19 cellular contexts compared by ENCODE assay signal in genomic region chr1:92031281-92032110, GRCh38. TPM values are rescaled to one million over a fixed set of nuclear protein-coding genes. Genes with fewer than 3 reads are reported as not detected.
DNase-seq lines count a peak whose midpoint lies in the region; FAIRE-seq and TF ChIP-seq lines count a peak whose summit lies in the region.
"Had no signal": no experiment of that assay in that cellular context is flagged by ENCODE, and none has a peak within 500 bp of the region (broad histone marks: within the 10 kb centered on the region; RNA-seq: fewer than 3 reads in every experiment).

No MANE protein-coding gene starts in this region.

- no peaks in the 10 kb centered on the region for H3K27me3 ChIP-seq in astrocyte (ENCODE audit: insufficient read depth, low read length)
- no peaks in the 10 kb centered on the region for H3K27me3 ChIP-seq in hepatocyte
- H3K27me3 ChIP-seq: adrenal gland, Peyer's patch had no signal

- H3K36me3 Mint-ChIP-seq in astrocyte (ENCODE audit: low read depth, unreplicated experiment) = no peaks in the 10 kb centered on the region

- peak overlapping the region; percentile 95 for H3K4me2 ChIP-seq in astrocyte (ENCODE audit: low read length)
- peak overlapping the region; percentile 100 for H3K4me2 ChIP-seq in hepatocyte

- H3K27ac ChIP-seq in astrocyte (ENCODE audit: low read depth, low read length) (no peak overlapping the region), hepatocyte (peak overlapping the region; percentile 63)
- H3K27ac ChIP-seq: adrenal gland, gastrocnemius medialis, Peyer's patch had no signal

- H4K20me1 ChIP-seq in astrocyte (ENCODE audit: insufficient read depth, low read length) = no peaks in the 10 kb centered on the region
- no peaks in the 10 kb centered on the region for H4K20me1 ChIP-seq in hepatocyte (ENCODE audit: insufficient read depth, poor library complexity, severe bottlenecking)

- H3K9ac ChIP-seq in astrocyte (ENCODE audit: low read length) = no peak overlapping the region

- H3K4me1 Mint-ChIP-seq in astrocyte (ENCODE audit: low read depth, unreplicated experiment) = peaks cover 17% of the 10 kb centered on the region

- peak; percentile 29 for FAIRE-seq in astrocyte (lab: Jason Lieb, UNC)
- no peak for FAIRE-seq in D721Med (lab: Jason Lieb, UNC)

- DNase-seq in HT1080 (ENCODE audit: low read depth) (peak; percentile 6), astrocyte (ENCODE audit: low read depth) (no peak), hepatocyte (ENCODE audit: low spot score) (no peak), stromal cell of bone marrow (ENCODE audit: low read depth) (peak; percentile 2), ureter (ENCODE audit: low spot score) (no peak), DMS153 treated with DMSO at 0.1 percent for 48 hours (lab: John Stamatoyannopoulos, UW; ENCODE audit: unreplicated experiment) (no peak), D721Med (ENCODE audit: insufficient read length, low spot score) (no peak)
- DNase-seq: activated CD4-positive, CD25-positive, alpha-beta regulatory T cell treated with anti-CD3 and anti-CD28 coated beads, Interleukin-2, amount 50 U/mL, for 72 hours; adrenal gland; CD8-positive, alpha-beta memory T cell; gastrocnemius medialis; midbrain; NCI-H1417 treated with DMSO at 0.1 percent for 48 hours; NCI-H2227 treated with DMSO at 0.1 percent for 48 hours; Peyer's patch; sigmoid colon had no signal

- no peaks in the 10 kb centered on the region for H3K36me3 ChIP-seq in astrocyte (ENCODE audit: insufficient read depth, low read length)
- H3K36me3 ChIP-seq in hepatocyte (replicated peaks; ENCODE audit: insufficient read depth, low read depth) = no peaks in the 10 kb centered on the region
- H3K36me3 ChIP-seq: adrenal gland, gastrocnemius medialis, Peyer's patch, sigmoid colon had no signal

- peak overlapping the region; percentile 37 for H3K27ac Mint-ChIP-seq in astrocyte (ENCODE audit: unreplicated experiment)
- H3K27ac Mint-ChIP-seq: activated T-helper 17 cell treated with anti-CD3 and anti-CD28 coated beads, Interleukin-2, amount 50 U/mL, for 72 hours had no signal

- H3K9me3 ChIP-seq in astrocyte (ENCODE audit: insufficient read depth, low read depth, low read length) (no peaks in the 10 kb centered on the region), hepatocyte (ENCODE audit: low read depth) (no peaks in the 10 kb centered on the region)
- H3K9me3 ChIP-seq: adrenal gland, gastrocnemius medialis, Peyer's patch, sigmoid colon had no signal

- H3K79me2 ChIP-seq in astrocyte (ENCODE audit: insufficient read depth, low read length) (no peaks in the 10 kb centered on the region), hepatocyte (no peaks in the 10 kb centered on the region)

- no peaks in the 10 kb centered on the region for H3K9me2 ChIP-seq in hepatocyte (replicated peaks; ENCODE audit: insufficient read depth)

- WGBS in hepatocyte (ENCODE audit: low lambda C conversion rate, missing lambda C conversion rate) = 61% methylated on average over 6 of the region's 6 CpGs

- TF ChIP-seq CTCF in astrocyte (IDR thresholded peaks at IDR 0.05; ENCODE audit: insufficient read depth, low read depth, low read length) (no peak), hepatocyte (IDR thresholded peaks at IDR 0.05; ENCODE audit: poor library complexity) (no peak), D721Med (IDR thresholded peaks at IDR 0.05; ENCODE audit: insufficient read depth, missing control alignments) (no peak)

- H3K4me1 ChIP-seq in astrocyte (ENCODE audit: insufficient read depth, low read length) (peaks cover 14% of the 10 kb centered on the region), hepatocyte (ENCODE audit: insufficient read depth) (peaks cover 4% of the 10 kb centered on the region)
- H3K4me1 ChIP-seq: gastrocnemius medialis had no signal

- H3K4me3 ChIP-seq in astrocyte (ENCODE audit: insufficient read depth, low read depth, low read length) = no peak overlapping the region
- H3K4me3 ChIP-seq in hepatocyte = no peak overlapping the region
- H3K4me3 ChIP-seq: adrenal gland had no signal

- peaks cover 4% of the 10 kb centered on the region for H3K9me3 Mint-ChIP-seq in astrocyte (ENCODE audit: unreplicated experiment)
- H3K9me3 Mint-ChIP-seq: activated T-helper 17 cell treated with anti-CD3 and anti-CD28 coated beads, Interleukin-2, amount 50 U/mL, for 72 hours; CD8-positive, alpha-beta memory T cell; central memory CD8-positive, alpha-beta T cell had no signal

- H3K4me3 Mint-ChIP-seq in astrocyte (ENCODE audit: unreplicated experiment) = no peak overlapping the region

- peaks cover 6% of the 10 kb centered on the region for H3K27me3 Mint-ChIP-seq in astrocyte (ENCODE audit: low read depth, unreplicated experiment)

- H2AFZ ChIP-seq in astrocyte (ENCODE audit: low read depth, low read length) (peak overlapping the region; percentile 31), hepatocyte (peak overlapping the region; percentile 8)

RNA-seq across cellular contexts. Expression of gene EPHX4, which starts 1.7 kb away (rescaled TPM):
- total RNA-seq in HT1080 (2014; rRNA removed; shearing (Covaris generic)) = 4.7 and 5.8 TPM in 2 replicates
- 5.3 TPM in 2 replicates for polyA plus RNA-seq in HT1080 (2015; cell fraction: cytosol; rRNA removed)
- 3.0 and 4.0 TPM in 2 replicates for polyA plus RNA-seq in HT1080 (2015; cell fraction: nucleus; rRNA removed)
- total RNA-seq in astrocyte = 1.7 and 2.8 TPM in 2 replicates
- 3.4 and 4.5 TPM in 2 replicates for total RNA-seq in hepatocyte
- 2.9 and 5.2 TPM in 2 replicates for polyA plus RNA-seq in hepatocyte
- total RNA-seq in ureter = 0.26 TPM
- total RNA-seq: activated T-helper 17 cell treated with anti-CD3 and anti-CD28 coated beads, Interleukin-2, amount 50 U/mL, for 72 hours; gastrocnemius medialis; Peyer's patch had no signal

RNA-seq across cellular contexts. Expression of gene SETSIP, which starts 43.7 kb away (rescaled TPM):
- total RNA-seq in HT1080 (2014; rRNA removed; shearing (Covaris generic)) = 0.26 and 0.27 TPM in 2 replicates
- polyA plus RNA-seq in HT1080 (2015; cell fraction: cytosol; rRNA removed) = not detected in 2 replicates
- not detected in 2 replicates for polyA plus RNA-seq in HT1080 (2015; cell fraction: nucleus; rRNA removed)
- total RNA-seq in astrocyte = not detected in 2 replicates
- total RNA-seq in hepatocyte = not detected in 2 replicates
- not detected in 2 replicates for polyA plus RNA-seq in hepatocyte
- not detected for total RNA-seq in ureter
- total RNA-seq: activated T-helper 17 cell treated with anti-CD3 and anti-CD28 coated beads, Interleukin-2, amount 50 U/mL, for 72 hours; adrenal gland; gastrocnemius medialis; Peyer's patch; sigmoid colon; urinary bladder had no signal
- polyA plus RNA-seq: adrenal gland; CD8-positive, alpha-beta memory T cell; urinary bladder had no signal

RNA-seq across cellular contexts. Expression of gene BTBD8, which starts 48.6 kb away (rescaled TPM):
- 0.63 and 1.2 TPM in 2 replicates for total RNA-seq in HT1080 (2014; rRNA removed; shearing (Covaris generic))
- 1.2 and 1.3 TPM in 2 replicates for polyA plus RNA-seq in HT1080 (2015; cell fraction: cytosol; rRNA removed)
- 5.2 and 5.9 TPM in 2 replicates for polyA plus RNA-seq in HT1080 (2015; cell fraction: nucleus; rRNA removed)
- total RNA-seq in astrocyte (1.4 and 1.8 TPM in 2 replicates), hepatocyte (6.0 and 6.1 TPM in 2 replicates), ureter (6.6 TPM)
- polyA plus RNA-seq in hepatocyte = 2.4 TPM in 2 replicates

Comparison
In these comparisons a context has a peak if more than half of its experiments do, and no peak if none do; other contexts are left out.
1. DNase-seq: peak in HT1080 (single experiment) and stromal cell of bone marrow (single experiment); none in astrocyte (single experiment), hepatocyte (single experiment), ureter (single experiment), DMS153 treated with DMSO at 0.1 percent for 48 hours (single experiment) and D721Med (single experiment).